ENCODE assay signal across 8 cellular contexts in the genomic region with DNA sequence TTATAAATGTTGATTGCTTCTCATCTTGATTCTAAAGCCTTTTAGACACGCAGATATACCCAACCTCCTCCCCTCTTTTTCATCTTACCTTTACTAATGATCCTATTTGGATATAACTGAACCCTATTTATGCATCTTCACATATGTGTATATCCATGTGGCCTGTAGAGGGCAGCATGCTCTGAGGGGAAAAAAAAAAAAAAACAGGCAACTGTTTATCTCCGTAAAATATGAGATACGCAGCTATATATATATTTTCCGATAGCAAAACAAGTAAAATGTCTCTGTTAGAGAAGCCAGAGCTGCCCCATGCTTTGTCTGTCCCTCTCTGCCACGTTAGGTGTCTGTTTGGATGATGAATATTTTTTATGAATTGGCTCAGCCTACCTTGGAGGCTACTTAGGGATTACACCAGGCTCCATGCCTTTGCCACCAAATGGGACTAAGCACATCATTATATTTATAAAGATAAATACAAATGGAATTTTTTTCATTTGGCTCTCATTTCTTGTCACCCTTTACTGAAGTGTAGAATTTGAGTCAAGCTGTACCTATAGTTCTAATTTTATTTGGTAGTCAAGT.
DNase-seq lines count a peak whose midpoint lies in the region; ATAC-seq and TF ChIP-seq lines count a peak whose summit lies in the region.

No MANE protein-coding gene starts in this region.

- ATAC-seq in HG03066 (IDR thresholded peaks at IDR 0.05; ENCODE audit: low read depth, unreplicated experiment): peak; percentile 69
- ATAC-seq in left colon: peak; percentile 42

- H3K4me3 ChIP-seq in AG04450 (ENCODE audit: low read depth, low read length) (no peak overlapping the region), brain microvascular endothelial cell (ENCODE audit: low read depth, low read length) (peak overlapping the region; percentile 9), transverse colon (peak overlapping the region in 2 of 4 donors; percentile 15 to 30)

- TF ChIP-seq EP300 in transverse colon (IDR thresholded peaks at IDR 0.05; ENCODE audit: low read depth): no peak

- 0 to 4% methylated on average over 4 to 5 of the region's 5 CpGs for WGBS in transverse colon (ENCODE audit: low coverage in 1 of 2), 2 donors

- POLR2A ChIA-PET in AG04450 (lab: Yijun Ruan, JAX): interaction anchor here (0.6 kb wide), 1 partner anchor 178 kb away, joined by 3 read pairs; no protein-coding TSS in a partner anchor

- no peak for TF ChIP-seq POLR2A in transverse colon (IDR thresholded peaks at IDR 0.05)

- H3K27me3 ChIP-seq in AG04450 (ENCODE audit: control insufficient read depth, insufficient read depth, low read length): no peaks in the 10 kb centered on the region
- H3K27me3 ChIP-seq in brain microvascular endothelial cell (replicated peaks): no peaks in the 10 kb centered on the region
- no peaks in the 10 kb centered on the region for H3K27me3 ChIP-seq in transverse colon

- no peak overlapping the region for H3K27ac ChIP-seq in AG04450 (ENCODE audit: low read depth, low read length)
- H3K27ac ChIP-seq in brain microvascular endothelial cell: no peak overlapping the region
- H3K27ac ChIP-seq in transverse colon: no peak overlapping the region

- H3K4me1 ChIP-seq in transverse colon: no peaks in the 10 kb centered on the region

- H3K36me3 ChIP-seq in brain microvascular endothelial cell (replicated peaks): no peaks in the 10 kb centered on the region
- H3K36me3 ChIP-seq in transverse colon: no peaks in the 10 kb centered on the region

- TF ChIP-seq CTCF in AG04450 (IDR thresholded peaks at IDR 0.05; ENCODE audit: low read depth, low read length) (peak; percentile 82), GM13977 (IDR thresholded peaks at IDR 0.05; ENCODE audit: extremely low read depth, insufficient read depth, missing control alignments) (peak; percentile 71), brain microvascular endothelial cell (IDR thresholded peaks at IDR 0.05; ENCODE audit: low read depth, low read length, missing control alignments) (peak; percentile 71), transverse colon (IDR thresholded peaks at IDR 0.05) (peak; percentile 51 to 80 (median 72))

- CTCF ChIA-PET in AG04450 (lab: Charles Lee): interaction anchor here (0.5 to 2.2 kb wide), 49 partner anchors 10 to 801 kb away, joined by 3 to 10 read pairs (median 4); no protein-coding TSS in a partner anchor

- DNase-seq in AG04450 (ENCODE audit: low read depth, low spot score) (no peak), GM13977 (ENCODE audit: low spot score) (peak; percentile 17), NCI-H460 (ENCODE audit: extremely low read depth, low read depth) (peak; percentile 41), brain microvascular endothelial cell (no peak), left colon (no peak), transverse colon (no peak), GF-D8 (lab: John Stamatoyannopoulos, UW) (no peak)

- no peaks in the 10 kb centered on the region for H3K9me3 ChIP-seq in AG04450 (ENCODE audit: control insufficient read depth, insufficient read depth, low read length)
- H3K9me3 ChIP-seq in transverse colon: no peaks in the 10 kb centered on the region

- in situ Hi-C loops in GM13977 (cut with MboI; ENCODE audit: low pct_unique_long_range_greater_than_20kb, low sequenced_read_pairs, unreplicated experiment) (loop anchor here (25.0 kb wide), 1 partner anchor 548 kb away; no protein-coding TSS in a partner anchor), brain microvascular endothelial cell (cut with HindIII; ENCODE audit: low pct_ligation_motif_present, low sequenced_read_pairs) (loop anchor here (25.0 kb wide), 1 partner anchor 698 kb away; no protein-coding TSS in a partner anchor), transverse colon (cut with MboI; ENCODE audit: low pct_ligation_motif_present in 1 of 4, low pct_unique_long_range_greater_than_20kb in 1 of 4, low sequenced_read_pairs in 3 of 4) (loop anchor here in 3 of 4 donors (10.0 to 25.0 kb wide), 3 partner anchors 548 to 698 kb away; no protein-coding TSS in a partner anchor)

- intact Hi-C loops in left colon (cut with DNase I, micrococcal nuclease): loop anchor here in 1 of 2 donors (5.0 to 10.0 kb wide), 2 partner anchors 175 to 693 kb away; a partner anchor contains a TSS
- intact Hi-C loops in transverse colon (cut with DNase I; ENCODE audit: low total_unique reads): loop anchor here (10.0 kb wide), 2 partner anchors 175 to 695 kb away; a partner anchor contains a TSS

Comparison
In these comparisons a context has a peak if more than half of its experiments do, and no peak if none do; other contexts are left out.
1. DNase-seq: peak in GM13977 (single experiment) and NCI-H460 (single experiment); none in AG04450 (single experiment), brain microvascular endothelial cell (single experiment), left colon (0 of 2), transverse colon (single experiment) and GF-D8 (single experiment).
2. Peak in every context shown above with its lines, with median percentiles within 50 percentile points of each other: CTCF ChIP-seq.